Comparison of ENCODE assay signal across 16 cellular contexts in the genomic region with DNA sequence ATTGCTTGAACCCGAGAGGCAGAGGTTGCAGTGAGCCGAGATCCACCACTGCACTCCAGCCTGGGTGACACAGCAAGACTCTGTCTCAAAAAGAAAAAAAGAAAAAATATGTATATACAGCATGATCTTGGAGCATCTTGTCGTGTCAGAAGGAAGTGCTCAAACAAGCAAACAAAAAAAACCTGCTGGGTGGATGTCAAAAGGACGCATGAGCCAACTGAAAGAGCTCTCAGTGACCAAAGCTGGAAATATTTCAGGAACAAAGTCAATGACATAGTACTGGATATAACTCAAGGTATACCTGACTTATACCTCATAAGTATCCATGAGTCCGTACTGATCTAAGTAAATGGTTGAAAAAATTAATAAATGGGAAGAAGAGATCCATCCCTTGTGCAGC.
A peak's percentile ranks its signal among the peaks of the same experiment; 100 is the strongest.
DNase-seq lines count a peak whose midpoint lies in the region; ATAC-seq and TF ChIP-seq lines count a peak whose summit lies in the region.
"Had no signal": no experiment of that assay in that cellular context is flagged by ENCODE, and none has a peak within 500 bp of the region (broad histone marks: within the 10 kb centered on the region; RNA-seq: fewer than 3 reads in every experiment).

No MANE protein-coding gene starts in this region.

- CTCF ChIA-PET in MCF 10A (lab: Yijun Ruan, JAX), result interaction anchor here (0.6 to 0.7 kb wide), 3 partner anchors 14 to 907 kb away, joined by 3 read pairs; no protein-coding TSS in a partner anchor

- no peaks in the 10 kb centered on the region for H3K9me3 Mint-ChIP-seq in activated T-helper 17 cell treated with anti-CD3 and anti-CD28 coated beads, Interleukin-2, amount 50 U/mL, for 72 hours
- H3K9me3 Mint-ChIP-seq in glutamatergic neuron (ENCODE audit: unreplicated experiment) (peaks cover 7% of the 10 kb centered on the region), MCF 10A (ENCODE audit: unreplicated experiment) (no peaks in the 10 kb centered on the region)
- H3K9me3 Mint-ChIP-seq: CD4-positive, alpha-beta T cell; GM23338 had no signal

- no peak for ATAC-seq in T-helper 17 cell
- ATAC-seq in activated T-helper 17 cell treated with anti-CD3 and anti-CD28 coated beads, Interleukin-2, amount 50 U/mL, for 72 hours (replicated peaks), result no peak
- ATAC-seq: GM23338 had no signal

- H3K9me3 ChIP-seq in T-helper 17 cell (ENCODE audit: control insufficient read depth, low read length, poor library complexity, severe bottlenecking), result no peaks in the 10 kb centered on the region
- H3K9me3 ChIP-seq: BE2C had no signal

- DNase-seq in T-helper 17 cell, result no peak
- peak; percentile 1 for DNase-seq in glutamatergic neuron
- DNase-seq in MCF 10A (ENCODE audit: unreplicated experiment), result no peak
- no peak for DNase-seq in COLO829 (ENCODE audit: low spot score)
- no peak for DNase-seq in NCI-H2107 (lab: John Stamatoyannopoulos, UW)
- DNase-seq in activated CD4-positive, CD25-positive, alpha-beta regulatory T cell treated with anti-CD3 and anti-CD28 coated beads, Interleukin-2, amount 50 U/mL, for 72 hours, result no peak
- DNase-seq: ACHN; BE2C; C1 segment of cervical spinal cord; CD4-positive, alpha-beta T cell; DMS153; DMS79; GDM1; HCEC 1CT had no signal

- H3K27me3 Mint-ChIP-seq in T-helper 17 cell (no peaks in the 10 kb centered on the region), glutamatergic neuron (ENCODE audit: unreplicated experiment) (peaks cover 6% of the 10 kb centered on the region), MCF 10A (ENCODE audit: insufficient read depth, unreplicated experiment) (peaks cover 20% of the 10 kb centered on the region)
- H3K27me3 Mint-ChIP-seq in activated T-helper 17 cell treated with anti-CD3 and anti-CD28 coated beads, Interleukin-2, amount 50 U/mL, for 72 hours, result no peaks in the 10 kb centered on the region
- H3K27me3 Mint-ChIP-seq: CD4-positive, alpha-beta T cell had no signal

- POLR2A ChIA-PET in MCF 10A (lab: Yijun Ruan, JAX), result no interaction called here

- no TSS peak for BruUV-seq in MCF 10A (replicated peaks; lab: Mats Ljungman, UMichigan)

- no peaks in the 10 kb centered on the region for H3K36me3 Mint-ChIP-seq in T-helper 17 cell (ENCODE audit: low read depth)
- H3K36me3 Mint-ChIP-seq in activated T-helper 17 cell treated with anti-CD3 and anti-CD28 coated beads, Interleukin-2, amount 50 U/mL, for 72 hours (ENCODE audit: low read depth), result peaks cover 24% of the 10 kb centered on the region
- H3K36me3 Mint-ChIP-seq in glutamatergic neuron (ENCODE audit: unreplicated experiment), result peaks cover 10% of the 10 kb centered on the region
- no peaks in the 10 kb centered on the region for H3K36me3 Mint-ChIP-seq in MCF 10A (ENCODE audit: insufficient read depth, unreplicated experiment)

- H3K4me3 Mint-ChIP-seq in T-helper 17 cell (no peak overlapping the region), glutamatergic neuron (ENCODE audit: unreplicated experiment) (no peak overlapping the region), MCF 10A (ENCODE audit: unreplicated experiment) (no peak overlapping the region)
- no peak overlapping the region for H3K4me3 Mint-ChIP-seq in activated T-helper 17 cell treated with anti-CD3 and anti-CD28 coated beads, Interleukin-2, amount 50 U/mL, for 72 hours
- H3K4me3 Mint-ChIP-seq: CD4-positive, alpha-beta T cell; GM23338 had no signal

- intact Hi-C loops in MCF 10A (cut with micrococcal nuclease), result loop anchor here (10.0 kb wide), 1 partner anchor 590 kb away; no protein-coding TSS in a partner anchor

- H3K4me1 Mint-ChIP-seq in T-helper 17 cell (peaks cover 24% of the 10 kb centered on the region), glutamatergic neuron (ENCODE audit: low read depth, unreplicated experiment) (peaks cover 13% of the 10 kb centered on the region), MCF 10A (ENCODE audit: insufficient read depth, unreplicated experiment) (peaks cover 23% of the 10 kb centered on the region)
- peaks cover 6% of the 10 kb centered on the region for H3K4me1 Mint-ChIP-seq in activated T-helper 17 cell treated with anti-CD3 and anti-CD28 coated beads, Interleukin-2, amount 50 U/mL, for 72 hours

- H3K27ac Mint-ChIP-seq in T-helper 17 cell, result peak overlapping the region; percentile 43
- peak overlapping the region; percentile 59 for H3K27ac Mint-ChIP-seq in activated T-helper 17 cell treated with anti-CD3 and anti-CD28 coated beads, Interleukin-2, amount 50 U/mL, for 72 hours
- no peak overlapping the region for H3K27ac Mint-ChIP-seq in glutamatergic neuron (ENCODE audit: unreplicated experiment)
- H3K27ac Mint-ChIP-seq in MCF 10A (ENCODE audit: low read depth, unreplicated experiment), result no peak overlapping the region
- H3K27ac Mint-ChIP-seq: CD4-positive, alpha-beta T cell; GM23338 had no signal

- no peak for TF ChIP-seq CTCF in glutamatergic neuron (IDR thresholded peaks at IDR 0.05; ENCODE audit: partially characterized antibody, unreplicated experiment)
- no peak for TF ChIP-seq CTCF in MCF 10A (IDR thresholded peaks at IDR 0.05; ENCODE audit: unreplicated experiment)

Comparison
In these comparisons a context has a peak if more than half of its experiments do, and no peak if none do; other contexts are left out.
1. H3K27ac Mint-ChIP-seq: peak in T-helper 17 cell (single experiment) and activated T-helper 17 cell treated with anti-CD3 and anti-CD28 coated beads, Interleukin-2, amount 50 U/mL, for 72 hours (single experiment); none in glutamatergic neuron (single experiment) and MCF 10A (single experiment).